ENCODE assay signal across 18 cellular contexts in the genomic region with DNA sequence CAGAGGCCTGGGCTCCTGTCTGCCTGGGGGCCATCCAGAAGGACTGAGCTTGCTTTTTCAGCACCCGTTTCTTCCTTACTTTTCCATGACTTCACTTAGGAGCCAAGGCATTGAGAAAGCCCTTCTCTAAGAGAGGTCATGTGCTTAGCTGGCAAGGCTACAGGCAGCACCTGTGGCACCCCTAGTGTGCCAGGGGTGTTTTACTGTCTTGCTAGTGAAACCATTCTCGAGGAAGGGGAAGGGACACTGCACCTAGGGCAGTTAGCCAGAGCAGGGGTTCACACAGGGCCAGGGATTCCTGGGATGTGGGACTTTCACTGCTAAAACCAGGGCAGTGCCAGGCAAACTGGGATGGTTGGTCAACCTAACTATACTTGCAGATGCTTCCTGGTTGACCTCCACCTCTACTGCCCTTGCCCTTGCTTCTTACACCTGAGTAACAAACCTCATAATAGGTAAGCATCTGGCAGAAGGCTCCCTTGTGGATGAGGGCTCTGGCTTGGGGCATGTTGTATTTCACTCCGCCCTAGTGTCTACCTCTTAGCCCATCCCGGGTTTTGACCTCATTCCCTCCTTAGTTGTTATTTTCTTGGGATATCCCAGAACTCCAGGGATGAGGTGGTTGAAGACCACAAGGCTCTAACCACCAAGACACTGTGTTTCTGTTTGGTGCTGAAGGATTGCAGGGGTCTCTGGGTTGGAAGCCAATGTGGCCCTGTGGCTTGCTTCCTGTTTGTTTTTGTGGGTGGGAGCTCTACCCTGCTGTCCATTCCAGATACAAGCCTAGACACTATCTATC.
A peak's percentile ranks its signal among the peaks of the same experiment; 100 is the strongest.
DNase-seq lines count a peak whose midpoint lies in the region; ATAC-seq, FAIRE-seq and TF ChIP-seq lines count a peak whose summit lies in the region.
"Had no signal": no experiment of that assay in that cellular context is flagged by ENCODE, and none has a peak within 500 bp of the region (broad histone marks: within the 10 kb centered on the region; RNA-seq: fewer than 3 reads in every experiment).

No MANE protein-coding gene starts in this region.

- peaks cover 76% of the 10 kb centered on the region for H3K79me2 ChIP-seq in GM23338 (replicated peaks; ENCODE audit: insufficient read depth)
- peaks cover 96% of the 10 kb centered on the region for H3K79me2 ChIP-seq in PC-9 (ENCODE audit: low read depth)
- H3K79me2 ChIP-seq in trophoblast cell (ENCODE audit: control insufficient read depth, insufficient read depth, low read length, poor library complexity): no peaks in the 10 kb centered on the region

- ATAC-seq in GM23338 (no peak), left lung (peak; percentile 47), GM21526 (IDR thresholded peaks at IDR 0.05; ENCODE audit: low FRiP score, unreplicated experiment) (no peak), GM21447 (IDR thresholded peaks at IDR 0.05; ENCODE audit: unreplicated experiment) (no peak)

- 0 out of 2 replicates have a peak, but pooled peaks cover under 1% of the 10 kb centered on the region for H3F3A ChIP-seq in GM23338 (replicated peaks; ENCODE audit: low read depth)
- peaks cover 72% of the 10 kb centered on the region for H3F3A ChIP-seq in PC-9 (ENCODE audit: insufficient read depth, low read depth)

- H3K27ac ChIP-seq in GM23338 (ENCODE audit: low read depth) (0 out of 2 replicates have a peak overlapping the region, but pooled peaks have one; percentile 45), PC-9 (peak overlapping the region; percentile 96), left lung (no peak overlapping the region), trophoblast cell (ENCODE audit: low read depth, low read length) (no peak overlapping the region)
- H3K27ac ChIP-seq: RWPE1 had no signal

- POLR2A ChIA-PET in PC-9 (lab: Charles Lee; ENCODE audit: unreplicated experiment): no interaction called here

- H3K4me1 ChIP-seq in GM23338 (ENCODE audit: insufficient read depth) (peaks cover 34% of the 10 kb centered on the region), PC-9 (replicated peaks; ENCODE audit: insufficient read depth) (peaks cover 99% of the 10 kb centered on the region), left lung (peaks cover 0 to 5% of the 10 kb centered on the region in 2 donors), trophoblast cell (ENCODE audit: control insufficient read depth in 1 of 2, insufficient read depth in 2 of 2, low read length in 2 of 2) (peaks cover 11 to 20% of the 10 kb centered on the region in 2 experiments)

- H3K9ac ChIP-seq in trophoblast cell (ENCODE audit: low read length): no peak overlapping the region

- intact Hi-C loops in PC-9 (cut with micrococcal nuclease; ENCODE audit: unreplicated experiment) (loop anchor here (5.0 kb wide), 1 partner anchor 234 kb away; no protein-coding TSS in a partner anchor), left lung (cut with DNase I) (no loop called here)

- peak overlapping the region; percentile 64 for H2BK12ac ChIP-seq in trophoblast cell (ENCODE audit: low read length)

- no peaks in the 10 kb centered on the region for H3K9me2 ChIP-seq in GM23338 (ENCODE audit: insufficient read depth)
- no peaks in the 10 kb centered on the region for H3K9me2 ChIP-seq in PC-9 (ENCODE audit: insufficient read depth)

- H3K27ac Mint-ChIP-seq in GM23338: no peak overlapping the region
- H3K27ac Mint-ChIP-seq: CD4-positive, alpha-beta T cell; HFFc6 had no signal

- H3K4me1 Mint-ChIP-seq in GM23338: peaks cover 60% of the 10 kb centered on the region

- H3K23ac ChIP-seq in trophoblast cell (ENCODE audit: low read length): no peak overlapping the region

- WGBS in trophoblast cell (ENCODE audit: extremely low coverage, insufficient coverage, insufficient read length): no CpG with 5 or more reads among the region's 4 CpGs

- no peak overlapping the region for H3K4me3 Mint-ChIP-seq in GM23338
- H3K4me3 Mint-ChIP-seq: CD4-positive, alpha-beta T cell; HFFc6 had no signal

- no peaks in the 10 kb centered on the region for H3K36me3 Mint-ChIP-seq in GM23338 (ENCODE audit: low read depth)

- no peak overlapping the region for H2BK120ac ChIP-seq in trophoblast cell (ENCODE audit: insufficient read depth, low read length, poor library complexity)

- H2AFZ ChIP-seq in GM23338 (no peak overlapping the region), PC-9 (no peak overlapping the region), trophoblast cell (ENCODE audit: insufficient read depth, low read length, poor library complexity) (no peak overlapping the region)

- peaks cover 6% of the 10 kb centered on the region for H3K79me1 ChIP-seq in trophoblast cell (ENCODE audit: low read length)

- H3K27me3 ChIP-seq in GM23338 (ENCODE audit: insufficient read depth) (no peaks in the 10 kb centered on the region), PC-9 (ENCODE audit: insufficient read depth, low read depth) (no peaks in the 10 kb centered on the region), left lung (no peaks in the 10 kb centered on the region), trophoblast cell (ENCODE audit: insufficient read depth, low read length) (no peaks in the 10 kb centered on the region)

- no peak overlapping the region for H3K4ac ChIP-seq in trophoblast cell (ENCODE audit: low read depth, low read length)

- no peak for FAIRE-seq in GM19239 (lab: Jason Lieb, UNC)

- no peak overlapping the region for H4K12ac ChIP-seq in trophoblast cell (ENCODE audit: low read depth, low read length)

- TF ChIP-seq CTCF in GM23338 (conservative IDR thresholded peaks at IDR 0.05; ENCODE audit: low read depth in 2 of 2) (no peak), PC-9 (conservative IDR thresholded peaks at IDR 0.05) (no peak), left lung (IDR thresholded peaks at IDR 0.05) (no peak)

- H4K8ac ChIP-seq in trophoblast cell (ENCODE audit: low read depth, low read length): no peak overlapping the region

- peak overlapping the region; percentile 13 for H4K91ac ChIP-seq in trophoblast cell (ENCODE audit: low read depth, low read length)

- no peaks in the 10 kb centered on the region for H3K9me3 Mint-ChIP-seq in GM23338
- H3K9me3 Mint-ChIP-seq: CD4-positive, alpha-beta T cell; HFFc6 had no signal

- H3K36me3 ChIP-seq in GM23338 (ENCODE audit: insufficient read depth) (no peaks in the 10 kb centered on the region), PC-9 (ENCODE audit: low read depth) (peaks cover 2% of the 10 kb centered on the region; the same call in 1 of the 2 replicates), left lung (no peaks in the 10 kb centered on the region), trophoblast cell (ENCODE audit: control insufficient read depth in 1 of 2, insufficient read depth in 2 of 2, low read length in 2 of 2) (no peaks in the 10 kb centered on the region)

- no peak for DNase-seq in GM23338 (ENCODE audit: low spot score)
- peak in 1 of 2 experiments; percentile 59 for DNase-seq in PC-9
- DNase-seq in left lung: no peak
- no peak for DNase-seq in trophoblast cell
- DNase-seq in stimulated activated naive CD4-positive, alpha-beta T cell treated with Interleukin-2 at 50 U/mL for 16 hours (lab: John Stamatoyannopoulos, UW): no peak
- DNase-seq in GM19239 (ENCODE audit: insufficient read length, low spot score): no peak
- DNase-seq: Calu3; CD4-positive, alpha-beta T cell; GOT3; HFFc6; Karpas-422; NCI-H1105; NCI-H1694; NCI-H2227 treated with DMSO at 0.1 percent for 48 hours; NCI-H524 treated with DMSO at 0.1 percent for 48 hours had no signal

- no peak overlapping the region for H2AK5ac ChIP-seq in trophoblast cell (ENCODE audit: low read length)

- H3K14ac ChIP-seq in trophoblast cell (ENCODE audit: low read length): peak overlapping the region; percentile 4

- CTCF ChIA-PET in PC-9 (lab: Charles Lee): no interaction called here

- no peak overlapping the region for H3K4me2 ChIP-seq in GM23338
- H3K4me2 ChIP-seq in PC-9: peak overlapping the region; percentile 71
- no peak overlapping the region for H3K4me2 ChIP-seq in trophoblast cell (ENCODE audit: low read length)

- H3K27me3 Mint-ChIP-seq in GM23338 (ENCODE audit: insufficient read depth, low read depth, poor library complexity): peaks cover 6% of the 10 kb centered on the region

- no TSS peak for BruUV-seq in PC-9 (replicated peaks; lab: Mats Ljungman, UMichigan)

- H4K20me1 ChIP-seq in GM23338 (replicated peaks; ENCODE audit: insufficient read depth) (0 out of 2 replicates have a peak, but pooled peaks cover 3% of the 10 kb centered on the region), PC-9 (ENCODE audit: insufficient read depth) (no peaks in the 10 kb centered on the region)

- no peak overlapping the region for H2BK5ac ChIP-seq in trophoblast cell (ENCODE audit: low read depth, low read length, poor library complexity)

- H3K9me3 ChIP-seq in PC-9 (ENCODE audit: insufficient read depth, low read depth) (no peaks in the 10 kb centered on the region), left lung (no peaks in the 10 kb centered on the region), trophoblast cell (ENCODE audit: insufficient read depth, low read depth, low read length) (no peaks in the 10 kb centered on the region)

- H3K4me3 ChIP-seq in GM23338: no peak overlapping the region
- H3K4me3 ChIP-seq in PC-9: no peak overlapping the region
- no peak overlapping the region for H3K4me3 ChIP-seq in left lung
- H3K4me3 ChIP-seq in trophoblast cell (ENCODE audit: low read depth, low read length): no peak overlapping the region

- no peak overlapping the region for H3K18ac ChIP-seq in trophoblast cell (ENCODE audit: low read length)

TF ChIP-seq in GM23338, 12 proteins besides CTCF, POLR2A, EP300 and RAD21 (continues in another document):
- no peak for TF ChIP-seq POLR2AphosphoS5 (IDR thresholded peaks at IDR 0.05; ENCODE audit: low read depth)

Comparison
In these comparisons a context has a peak if more than half of its experiments do, and no peak if none do; other contexts are left out.
1. H3K27ac ChIP-seq: peak in GM23338 (single experiment) and PC-9 (single experiment); none in left lung (0 of 2) and trophoblast cell (single experiment).